28 cellular contexts compared by ENCODE assay signal in the genomic region with DNA sequence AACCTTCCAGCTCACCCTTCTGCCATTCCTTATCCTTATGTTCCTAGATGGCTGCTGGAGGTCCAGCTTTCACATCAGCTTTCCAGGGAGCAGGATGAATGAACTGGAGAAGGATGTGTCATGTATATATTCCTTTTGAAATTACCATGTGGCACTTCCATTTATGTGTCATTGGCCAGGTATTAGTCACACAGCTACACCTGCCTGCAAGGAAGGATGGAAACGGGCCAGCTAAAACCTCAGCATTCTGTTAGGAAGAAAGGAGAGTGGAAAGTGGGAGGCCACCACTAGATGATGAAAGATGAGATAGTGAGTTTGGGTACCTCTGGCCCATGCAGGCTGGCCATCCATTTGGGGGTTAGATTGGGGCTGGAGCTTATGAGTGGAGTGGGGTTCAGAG.
DNase-seq lines count a peak whose midpoint lies in the region; ATAC-seq and TF ChIP-seq lines count a peak whose summit lies in the region.
"Had no signal": no experiment of that assay in that cellular context is flagged by ENCODE, and none has a peak within 500 bp of the region (broad histone marks: within the 10 kb centered on the region; RNA-seq: fewer than 3 reads in every experiment).

No MANE protein-coding gene starts in this region.

- H3K27me3 Mint-ChIP-seq in activated naive CD8-positive, alpha-beta T cell = no peaks in the 10 kb centered on the region
- no peaks in the 10 kb centered on the region for H3K27me3 Mint-ChIP-seq in activated naive CD8-positive, alpha-beta T cell treated with anti-CD3 and anti-CD28 coated beads for 36 hours
- H3K27me3 Mint-ChIP-seq: activated CD8-positive, alpha-beta T cell treated with anti-CD3 and anti-CD28 coated beads for 36 hours; central memory CD8-positive, alpha-beta T cell; progenitor cell of endocrine pancreas had no signal

- H3K36me3 ChIP-seq in psoas muscle (ENCODE audit: insufficient read depth in 1 of 2, low read depth in 1 of 2) (no peaks in the 10 kb centered on the region), BE2C (no peaks in the 10 kb centered on the region)
- H3K36me3 ChIP-seq: neural progenitor cell had no signal

- no peak for DNase-seq in activated naive CD8-positive, alpha-beta T cell treated with anti-CD3 and anti-CD28 coated beads for 36 hours
- DNase-seq in SW480 (ENCODE audit: low spot score) (peak; percentile 30), NOMO-1 treated with DMSO at 0.1 percent for 48 hours (lab: John Stamatoyannopoulos, UW; ENCODE audit: unreplicated experiment) (no peak), psoas muscle (no peak), BE2C (no peak)
- DNase-seq: activated CD8-positive, alpha-beta T cell treated with anti-CD3 and anti-CD28 coated beads for 36 hours; activated naive CD4-positive, alpha-beta T cell treated with anti-CD3 and anti-CD28 coated beads for 36 hours; anterior cingulate cortex; head of caudate nucleus; kidney glomerular epithelial cell; NCI-H1092 treated with DMSO at 0.1 percent for 48 hours; NCI-H2029; NCI-H2227 treated with DMSO at 0.1 percent for 48 hours; NCI-H774; Right ventricle myocardium superior; stimulated activated CD8-positive, alpha-beta memory T cell treated with anti-CD3 and anti-CD28 coated beads, Interleukin-4, amount 100 ng/mL, for 48 hours; substantia nigra; T-helper 9 cell had no signal

- H3K4me3 ChIP-seq in psoas muscle (no peak overlapping the region), BE2C (ENCODE audit: low read depth, low read length) (no peak overlapping the region)
- H3K4me3 ChIP-seq: lung, neural progenitor cell had no signal

- H3K27me3 ChIP-seq in psoas muscle (ENCODE audit: insufficient read depth in 3 of 3, low read length in 2 of 3) (no peaks in the 10 kb centered on the region), BE2C (no peaks in the 10 kb centered on the region)
- H3K27me3 ChIP-seq: neural progenitor cell had no signal

- 94 to 100% (median 96%) methylated on average over 1 of the region's 1 CpG for WGBS in psoas muscle, 3 donors

- H3K9me3 Mint-ChIP-seq in activated naive CD8-positive, alpha-beta T cell (ENCODE audit: low read depth) = no peaks in the 10 kb centered on the region
- no peaks in the 10 kb centered on the region for H3K9me3 Mint-ChIP-seq in activated naive CD8-positive, alpha-beta T cell treated with anti-CD3 and anti-CD28 coated beads for 36 hours
- H3K9me3 Mint-ChIP-seq: activated CD8-positive, alpha-beta T cell treated with anti-CD3 and anti-CD28 coated beads for 36 hours; activated naive CD4-positive, alpha-beta T cell treated with anti-CD3 and anti-CD28 coated beads for 36 hours; central memory CD8-positive, alpha-beta T cell; neural progenitor cell; WTC11 had no signal

- H3K4me1 Mint-ChIP-seq in activated naive CD8-positive, alpha-beta T cell (ENCODE audit: low read depth) = peaks cover 28% of the 10 kb centered on the region
- H3K4me1 Mint-ChIP-seq in activated naive CD8-positive, alpha-beta T cell treated with anti-CD3 and anti-CD28 coated beads for 36 hours = peaks cover 62% of the 10 kb centered on the region

- H3K36me3 Mint-ChIP-seq in activated naive CD8-positive, alpha-beta T cell = no peaks in the 10 kb centered on the region
- peaks cover 18% of the 10 kb centered on the region for H3K36me3 Mint-ChIP-seq in activated naive CD8-positive, alpha-beta T cell treated with anti-CD3 and anti-CD28 coated beads for 36 hours
- H3K36me3 Mint-ChIP-seq: neural progenitor cell, WTC11 had no signal

- H3K27ac ChIP-seq in psoas muscle = no peak overlapping the region
- H3K27ac ChIP-seq: C4-2B, HL-60, neural progenitor cell had no signal

- H3K9me3 ChIP-seq in psoas muscle (no peaks in the 10 kb centered on the region), BE2C (no peaks in the 10 kb centered on the region)

- TF ChIP-seq CTCF in psoas muscle (IDR thresholded peaks at IDR 0.05) (no peak), BE2C (IDR thresholded peaks at IDR 0.05; ENCODE audit: low read depth, low read length) (no peak)

- ATAC-seq in esophagus mucosa (peak; percentile 72), psoas muscle (no peak)
- ATAC-seq: activated CD8-positive, alpha-beta T cell treated with anti-CD3 and anti-CD28 coated beads for 36 hours; HepG2; WTC11 had no signal

- intact Hi-C loops in psoas muscle (cut with DNase I) = no loop called here

- no peak overlapping the region for H3K4me3 Mint-ChIP-seq in activated naive CD8-positive, alpha-beta T cell
- no peak overlapping the region for H3K4me3 Mint-ChIP-seq in activated naive CD8-positive, alpha-beta T cell treated with anti-CD3 and anti-CD28 coated beads for 36 hours
- H3K4me3 Mint-ChIP-seq: activated CD8-positive, alpha-beta T cell treated with anti-CD3 and anti-CD28 coated beads for 36 hours; activated naive CD4-positive, alpha-beta T cell treated with anti-CD3 and anti-CD28 coated beads for 36 hours; central memory CD8-positive, alpha-beta T cell; neural progenitor cell; WTC11 had no signal

- H3K4me1 ChIP-seq in psoas muscle = peaks cover 4% of the 10 kb centered on the region
- no peaks in the 10 kb centered on the region for H3K4me1 ChIP-seq in BE2C

- peak overlapping the region; percentile 36 for H3K27ac Mint-ChIP-seq in activated naive CD8-positive, alpha-beta T cell
- H3K27ac Mint-ChIP-seq in activated naive CD8-positive, alpha-beta T cell treated with anti-CD3 and anti-CD28 coated beads for 36 hours = no peak overlapping the region
- H3K27ac Mint-ChIP-seq: activated CD8-positive, alpha-beta T cell treated with anti-CD3 and anti-CD28 coated beads for 36 hours; activated naive CD4-positive, alpha-beta T cell treated with anti-CD3 and anti-CD28 coated beads for 36 hours; neural progenitor cell; progenitor cell of endocrine pancreas had no signal
